In the genomic region with DNA sequence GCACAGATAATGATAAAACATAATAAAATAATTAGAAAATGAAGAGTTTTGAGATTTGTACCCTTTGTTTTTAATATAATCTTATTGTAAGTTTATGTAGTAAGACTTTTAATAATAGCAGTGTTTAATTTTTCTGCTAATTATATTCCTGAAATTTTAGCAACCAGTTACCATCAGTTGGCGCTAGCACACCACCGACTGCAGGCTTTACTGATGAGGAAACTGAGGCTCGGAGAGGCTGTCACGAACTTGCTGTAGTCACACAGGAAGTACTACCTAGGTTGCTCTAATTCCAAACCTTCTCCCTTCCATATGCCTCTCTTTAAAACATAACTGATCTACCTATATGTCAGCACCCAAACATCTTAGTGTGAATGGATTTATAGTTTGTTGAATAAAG, we compare ENCODE assay signal across 9 cellular contexts. TPM values are rescaled to one million over a fixed set of nuclear protein-coding genes. Genes with fewer than 3 reads are reported as not detected.
DNase-seq lines count a peak whose midpoint lies in the region; ATAC-seq and TF ChIP-seq lines count a peak whose summit lies in the region.
"Had no signal": no experiment of that assay in that cellular context is flagged by ENCODE, and none has a peak within 500 bp of the region (broad histone marks: within the 10 kb centered on the region; RNA-seq: fewer than 3 reads in every experiment).

No MANE protein-coding gene starts in this region.

- peaks cover 41% of the 10 kb centered on the region for H3K4me1 Mint-ChIP-seq in activated naive CD4-positive, alpha-beta T cell treated with anti-CD3 and anti-CD28 coated beads, Interleukin-2, amount 50 U/mL, for 24 hours
- H3K4me1 Mint-ChIP-seq in T-cell (peaks cover 39 to 42% (median 41%) of the 10 kb centered on the region in 3 donors), glutamatergic neuron (ENCODE audit: low read depth, unreplicated experiment) (peaks cover 17% of the 10 kb centered on the region)
- H3K4me1 Mint-ChIP-seq in stimulated activated naive B cell treated with anti-CD40 and anti-IgM and Interleukin-4, amounts not matched to agents 10 μg/mL and 1 μg/mL and 100 μg/mL, for 72 hours: peaks cover 17 to 33% of the 10 kb centered on the region in 2 donors

- POLR2A ChIA-PET in T-cell (lab: Charles Lee): no interaction called here

- no peaks in the 10 kb centered on the region for H3K27me3 Mint-ChIP-seq in activated naive CD4-positive, alpha-beta T cell treated with anti-CD3 and anti-CD28 coated beads, Interleukin-2, amount 50 U/mL, for 24 hours
- H3K27me3 Mint-ChIP-seq in T-cell (peaks cover 0 to 10% of the 10 kb centered on the region in 2 donors), glutamatergic neuron (ENCODE audit: unreplicated experiment) (no peaks in the 10 kb centered on the region)
- peaks cover 6 to 15% of the 10 kb centered on the region in 2 donors for H3K27me3 Mint-ChIP-seq in stimulated activated naive B cell treated with anti-CD40 and anti-IgM and Interleukin-4, amounts not matched to agents 10 μg/mL and 1 μg/mL and 100 μg/mL, for 72 hours

- no peak overlapping the region for H3K27ac Mint-ChIP-seq in activated naive CD4-positive, alpha-beta T cell treated with anti-CD3 and anti-CD28 coated beads, Interleukin-2, amount 50 U/mL, for 24 hours
- H3K27ac Mint-ChIP-seq in activated naive CD4-positive, alpha-beta T cell treated with anti-CD3 and anti-CD28 coated beads, Interleukin-2, amount 50 U/mL, for 72 hours: peak overlapping the region in 1 of 2 donors; percentile 92
- H3K27ac Mint-ChIP-seq in T-cell (peak overlapping the region; percentile 93 to 94), glutamatergic neuron (ENCODE audit: unreplicated experiment) (peak overlapping the region; percentile 34)
- no peak overlapping the region for H3K27ac Mint-ChIP-seq in stimulated activated naive B cell treated with anti-CD40 and anti-IgM and Interleukin-4, amounts not matched to agents 10 μg/mL and 1 μg/mL and 100 μg/mL, for 72 hours

- no peak for DNase-seq in activated naive CD4-positive, alpha-beta T cell treated with anti-CD3 and anti-CD28 coated beads, Interleukin-2, amount 50 U/mL, for 72 hours (ENCODE audit: low spot score in 2 of 2)
- DNase-seq in T-cell: no peak
- no peak for DNase-seq in glutamatergic neuron
- no peak for DNase-seq in stimulated activated naive B cell treated with anti-CD40 and anti-IgM and Interleukin-4, amounts not matched to agents 10 μg/mL and 1 μg/mL and 100 μg/mL, for 72 hours
- DNase-seq in AG08396 (ENCODE audit: low spot score): no peak
- DNase-seq: T-helper 9 cell had no signal

- H3K4me3 Mint-ChIP-seq in activated naive CD4-positive, alpha-beta T cell treated with anti-CD3 and anti-CD28 coated beads, Interleukin-2, amount 50 U/mL, for 24 hours: peak overlapping the region; percentile 89
- peak overlapping the region; percentile 88 to 95 (median 89) for H3K4me3 Mint-ChIP-seq in T-cell
- H3K4me3 Mint-ChIP-seq in glutamatergic neuron (ENCODE audit: unreplicated experiment): peak overlapping the region; percentile 91
- peak overlapping the region; percentile 92 to 93 for H3K4me3 Mint-ChIP-seq in stimulated activated naive B cell treated with anti-CD40 and anti-IgM and Interleukin-4, amounts not matched to agents 10 μg/mL and 1 μg/mL and 100 μg/mL, for 72 hours

- no peaks in the 10 kb centered on the region for H3K36me3 Mint-ChIP-seq in activated naive CD4-positive, alpha-beta T cell treated with anti-CD3 and anti-CD28 coated beads, Interleukin-2, amount 50 U/mL, for 24 hours
- peaks cover 3 to 10% of the 10 kb centered on the region in 2 donors for H3K36me3 Mint-ChIP-seq in activated naive CD4-positive, alpha-beta T cell treated with anti-CD3 and anti-CD28 coated beads, Interleukin-2, amount 50 U/mL, for 72 hours
- H3K36me3 Mint-ChIP-seq in T-cell (no peaks in the 10 kb centered on the region), glutamatergic neuron (ENCODE audit: unreplicated experiment) (no peaks in the 10 kb centered on the region)
- peaks cover 0 to under 1% of the 10 kb centered on the region in 2 donors for H3K36me3 Mint-ChIP-seq in stimulated activated naive B cell treated with anti-CD40 and anti-IgM and Interleukin-4, amounts not matched to agents 10 μg/mL and 1 μg/mL and 100 μg/mL, for 72 hours

- H3K9me3 Mint-ChIP-seq in activated naive CD4-positive, alpha-beta T cell treated with anti-CD3 and anti-CD28 coated beads, Interleukin-2, amount 50 U/mL, for 24 hours: no peaks in the 10 kb centered on the region
- H3K9me3 Mint-ChIP-seq in activated naive CD4-positive, alpha-beta T cell treated with anti-CD3 and anti-CD28 coated beads, Interleukin-2, amount 50 U/mL, for 72 hours: no peaks in the 10 kb centered on the region
- no peaks in the 10 kb centered on the region for H3K9me3 Mint-ChIP-seq in T-cell
- H3K9me3 Mint-ChIP-seq in glutamatergic neuron (ENCODE audit: unreplicated experiment): peaks cover 11% of the 10 kb centered on the region
- H3K9me3 Mint-ChIP-seq in stimulated activated naive B cell treated with anti-CD40 and anti-IgM and Interleukin-4, amounts not matched to agents 10 μg/mL and 1 μg/mL and 100 μg/mL, for 72 hours: no peaks in the 10 kb centered on the region

- no peak for TF ChIP-seq CTCF in glutamatergic neuron (IDR thresholded peaks at IDR 0.05; ENCODE audit: partially characterized antibody, unreplicated experiment)

- CTCF ChIA-PET in T-cell (lab: Charles Lee): no interaction called here

- no peak for ATAC-seq in activated naive CD4-positive, alpha-beta T cell treated with anti-CD3 and anti-CD28 coated beads, Interleukin-2, amount 50 U/mL, for 72 hours
- ATAC-seq in T-cell (replicated peaks in 1 of 4) (no peak), GM21576 (IDR thresholded peaks at IDR 0.05; ENCODE audit: unreplicated experiment) (no peak), HG03175 (IDR thresholded peaks at IDR 0.05; ENCODE audit: unreplicated experiment) (no peak)
- no peak for ATAC-seq in stimulated activated naive B cell treated with anti-CD40 and anti-IgM and Interleukin-4, amounts not matched to agents 10 μg/mL and 1 μg/mL and 100 μg/mL, for 72 hours (replicated peaks)

RNA-seq across cellular contexts. Expression of gene RFXAP, which starts 1.0 kb away (rescaled TPM):
- total RNA-seq in activated naive CD4-positive, alpha-beta T cell treated with anti-CD3 and anti-CD28 coated beads, Interleukin-2, amount 50 U/mL, for 72 hours: 10 to 100 TPM in 1 of 2 donors, 1 to 10 TPM in 1; 5.7 to 16.9 TPM
- total RNA-seq in T-cell (10 to 100 TPM in 2 of 5 donors, 1 to 10 TPM in 3; 6.5 to 13.4 (median 9.0) TPM), glutamatergic neuron (ENCODE audit: unreplicated experiment) (4.8 TPM)

Comparison
In these comparisons a context has a peak if more than half of its experiments do, and no peak if none do; other contexts are left out.
1. H3K27ac Mint-ChIP-seq: peak in T-cell (2 of 2) and glutamatergic neuron (single experiment); none in activated naive CD4-positive, alpha-beta T cell treated with anti-CD3 and anti-CD28 coated beads, Interleukin-2, amount 50 U/mL, for 24 hours (single experiment) and stimulated activated naive B cell treated with anti-CD40 and anti-IgM and Interleukin-4, amounts not matched to agents 10 μg/mL and 1 μg/mL and 100 μg/mL, for 72 hours (single experiment).
2. Peak in every context shown above with its lines, with median percentiles within 50 percentile points of each other: H3K4me3 Mint-ChIP-seq.